ENCODE assay signal across 1 cellular context in genomic region chr4:6361076-6361784, GRCh38.
TF ChIP-seq lines count a peak whose summit lies in the region.

No MANE protein-coding gene starts in this region.

TF ChIP-seq in HepG2, 621 proteins besides CTCF, POLR2A, EP300 and RAD21 (continued from another document):
- TF ChIP-seq, protein P1, sequence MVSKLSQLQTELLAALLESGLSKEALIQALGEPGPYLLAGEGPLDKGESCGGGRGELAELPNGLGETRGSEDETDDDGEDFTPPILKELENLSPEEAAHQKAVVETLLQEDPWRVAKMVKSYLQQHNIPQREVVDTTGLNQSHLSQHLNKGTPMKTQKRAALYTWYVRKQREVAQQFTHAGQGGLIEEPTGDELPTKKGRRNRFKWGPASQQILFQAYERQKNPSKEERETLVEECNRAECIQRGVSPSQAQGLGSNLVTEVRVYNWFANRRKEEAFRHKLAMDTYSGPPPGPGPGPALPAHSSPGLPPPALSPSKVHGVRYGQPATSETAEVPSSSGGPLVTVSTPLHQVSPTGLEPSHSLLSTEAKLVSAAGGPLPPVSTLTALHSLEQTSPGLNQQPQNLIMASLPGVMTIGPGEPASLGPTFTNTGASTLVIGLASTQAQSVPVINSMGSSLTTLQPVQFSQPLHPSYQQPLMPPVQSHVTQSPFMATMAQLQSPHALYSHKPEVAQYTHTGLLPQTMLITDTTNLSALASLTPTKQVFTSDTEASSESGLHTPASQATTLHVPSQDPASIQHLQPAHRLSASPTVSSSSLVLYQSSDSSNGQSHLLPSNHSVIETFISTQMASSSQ (IDR thresholded peaks at IDR 0.05; ENCODE audit: low read depth) = no peak
- TF ChIP-seq, protein P1 (CRISPR knock-in tag; IDR thresholded peaks at IDR 0.05; ENCODE audit: borderline replicate concordance) = no peak
- no peak for TF ChIP-seq ZNF879 (CRISPR knock-in tag; IDR thresholded peaks at IDR 0.05)
- no peak for TF ChIP-seq TBP (CRISPR knock-in tag; IDR thresholded peaks at IDR 0.05)
- no peak for TF ChIP-seq ZNF264 (CRISPR knock-in tag; IDR thresholded peaks at IDR 0.05)
- no peak for TF ChIP-seq HOMEZ (CRISPR knock-in tag; IDR thresholded peaks at IDR 0.05; ENCODE audit: low read depth)
TF ChIP-seq in HepG2: peak in this region for 0.
